8 cellular contexts compared by ENCODE assay signal in the genomic region with DNA sequence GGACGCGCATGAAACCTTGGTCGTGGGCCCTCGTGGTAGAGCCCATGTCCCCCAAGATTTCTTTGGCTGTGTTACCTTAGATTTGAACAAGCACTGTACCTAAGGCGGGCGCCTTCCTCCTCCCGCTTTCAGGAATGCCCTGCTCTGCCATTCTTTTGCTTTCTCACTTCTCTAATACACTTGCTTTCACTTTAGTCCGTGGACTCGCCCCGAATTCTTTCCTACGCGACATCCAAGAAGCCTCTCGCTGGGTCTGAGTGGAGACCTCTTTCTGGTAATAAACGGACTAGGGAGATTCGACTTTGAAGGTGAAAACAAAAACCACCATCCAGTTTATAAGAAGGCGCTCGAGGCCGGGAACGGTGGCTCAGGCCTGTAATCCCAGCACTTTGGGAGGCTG. TPM values are rescaled to one million over a fixed set of nuclear protein-coding genes. Genes with fewer than 3 reads are reported as not detected.
A peak's percentile ranks its signal among the peaks of the same experiment; 100 is the strongest.
DNase-seq lines count a peak whose midpoint lies in the region; TF ChIP-seq lines count a peak whose summit lies in the region.

No MANE protein-coding gene starts in this region.

- CTCF ChIA-PET in AG04449 (lab: Yijun Ruan, JAX), result interaction anchor here (1.7 kb wide), 1 partner anchor 61 kb away, joined by 8 read pairs; no protein-coding TSS in a partner anchor

- no peaks in the 10 kb centered on the region for H3K9me3 Mint-ChIP-seq in mesothelial cell of epicardium

- POLR2A ChIA-PET in AG04449 (lab: Yijun Ruan, JAX), result no interaction called here

- peak overlapping the region; percentile 66 for H3K27ac Mint-ChIP-seq in mesothelial cell of epicardium

- TF ChIP-seq CTCF in AG04449 (IDR thresholded peaks at IDR 0.05; ENCODE audit: insufficient read depth, low read length, missing control alignments), result no peak
- TF ChIP-seq CTCF in astrocyte of the spinal cord (IDR thresholded peaks at IDR 0.05; ENCODE audit: low read depth, low read length), result no peak
- no peak for TF ChIP-seq CTCF in mesothelial cell of epicardium (IDR thresholded peaks at IDR 0.05; ENCODE audit: unreplicated experiment)

- peak overlapping the region; percentile 84 for H3K4me3 ChIP-seq in AG04449 (ENCODE audit: low read depth, low read length)
- peak overlapping the region; percentile 78 for H3K4me3 ChIP-seq in astrocyte of the spinal cord (ENCODE audit: low read depth, low read length)

- H3K4me1 Mint-ChIP-seq in mesothelial cell of epicardium, result peaks cover 43% of the 10 kb centered on the region

- H3K36me3 Mint-ChIP-seq in mesothelial cell of epicardium, result no peaks in the 10 kb centered on the region

- peak overlapping the region; percentile 89 for H3K4me3 Mint-ChIP-seq in mesothelial cell of epicardium

- no peak for DNase-seq in AG04449 (ENCODE audit: low read depth, low spot score)
- peak; percentile 26 for DNase-seq in HT1080 (ENCODE audit: low read depth)
- no peak for DNase-seq in astrocyte of the spinal cord (ENCODE audit: low read depth, low spot score)
- DNase-seq in mesothelial cell of epicardium (ENCODE audit: low spot score in 2 of 2, unreplicated experiment in 2 of 2), result no peak
- DNase-seq in NCI-H345 treated with DMSO at 0.1 percent for 48 hours (lab: John Stamatoyannopoulos, UW; ENCODE audit: unreplicated experiment), result no peak
- DNase-seq in KBM-7, result no peak
- no peak for DNase-seq in NCI-H1092 treated with DMSO at 0.1 percent for 48 hours (lab: John Stamatoyannopoulos, UW)
- DNase-seq in NCI-H2196 treated with DMSO at 0.1 percent for 48 hours (lab: John Stamatoyannopoulos, UW; ENCODE audit: unreplicated experiment), result no peak

- in situ Hi-C loops in astrocyte of the spinal cord (cut with HindIII; ENCODE audit: low sequenced_read_pairs), result no loop called here
- in situ Hi-C loops in KBM-7 (cut with MboI; ENCODE audit: low pct_unique_long_range_greater_than_20kb, low sequenced_read_pairs), result no loop called here

- H3K27me3 Mint-ChIP-seq in mesothelial cell of epicardium (ENCODE audit: low read depth), result no peaks in the 10 kb centered on the region

RNA-seq across cellular contexts. Expression of a gene that starts 1.2 kb away (rescaled TPM):
- 124 and 160 TPM in 2 replicates for total RNA-seq in HT1080 (2014; rRNA removed; shearing (Covaris generic))
- 55.6 and 61.8 TPM in 2 replicates for polyA plus RNA-seq in HT1080 (2015; cell fraction: cytosol; rRNA removed)
- 76.3 and 84.0 TPM in 2 replicates for polyA plus RNA-seq in HT1080 (2015; cell fraction: nucleus; rRNA removed)
- 45.8 to 54.6 TPM (median 52.9 TPM) in 3 replicates for total RNA-seq in mesothelial cell of epicardium
